Comparison of ENCODE assay signal across 1 cellular context in genomic region chr10:102652170-102652926, GRCh38.
TF ChIP-seq lines count a peak whose summit lies in the region.

No MANE protein-coding gene starts in this region.

TF ChIP-seq in GM23338, 12 proteins besides CTCF, POLR2A, EP300 and RAD21 (continued from another document):
- no peak for TF ChIP-seq ZNF462 (CRISPR knock-in tag; IDR thresholded peaks at IDR 0.05)
- no peak for TF ChIP-seq POLR2AphosphoS5 (IDR thresholded peaks at IDR 0.05; ENCODE audit: low read depth)
- no peak for TF ChIP-seq REST (IDR thresholded peaks at IDR 0.05; ENCODE audit: unreplicated experiment)
- TF ChIP-seq EZH2phosphoT487 (IDR thresholded peaks at IDR 0.05; ENCODE audit: unreplicated experiment), result no peak
- no peak for TF ChIP-seq ZNF114 (CRISPR knock-in tag; IDR thresholded peaks at IDR 0.05)
